In the genomic region with DNA sequence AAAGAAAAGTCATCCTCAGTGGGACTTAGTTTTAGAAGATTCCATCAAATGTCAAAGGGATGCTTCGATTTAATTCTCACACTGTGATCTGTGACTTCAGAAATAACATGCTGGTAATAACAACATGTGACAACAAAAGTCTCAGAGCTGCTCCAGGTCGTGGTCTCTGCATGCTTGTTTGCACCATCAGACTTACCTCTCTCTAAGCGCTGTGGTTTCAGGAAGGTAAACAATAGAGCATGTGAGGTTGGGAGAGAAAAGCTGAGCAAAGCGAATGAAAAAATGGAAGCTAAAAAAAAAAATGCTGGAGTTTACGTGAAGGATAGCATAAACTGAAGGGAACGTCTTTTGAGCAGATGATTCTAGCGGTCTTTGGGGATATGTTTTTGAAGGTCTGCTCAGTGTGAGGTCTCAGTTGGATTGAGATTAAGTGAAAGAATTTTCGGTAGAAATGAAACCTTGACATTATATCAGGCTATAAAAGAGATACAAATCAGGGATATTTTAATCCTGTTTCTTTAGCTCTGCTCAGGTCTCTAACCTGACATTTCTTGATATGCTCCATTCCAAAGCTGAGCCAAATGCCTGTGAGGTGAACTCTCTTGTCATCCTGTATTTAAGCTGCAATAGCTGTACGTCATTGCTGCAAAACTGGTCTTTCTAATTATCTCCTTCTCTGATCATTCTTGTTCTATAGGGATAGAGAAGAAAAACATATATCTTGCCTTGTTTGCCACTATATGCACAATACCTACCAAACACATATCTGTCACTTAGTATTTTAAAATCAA, we compare ENCODE assay signal across 26 cellular contexts.
"Had no signal": no experiment of that assay in that cellular context is flagged by ENCODE, and none has a peak within 500 bp of the region (broad histone marks: within the 10 kb centered on the region; RNA-seq: fewer than 3 reads in every experiment).

No MANE protein-coding gene starts in this region.

- H3K4me1 ChIP-seq: Peyer's patch, SJCRH30 had no signal

- H3K36me3 ChIP-seq: SJCRH30 had no signal

- H3K4me3 ChIP-seq: MG63, Peyer's patch, SJCRH30 had no signal

- H3K4me2 ChIP-seq: SK-N-SH had no signal

- H3K9me2 ChIP-seq: SK-N-SH had no signal

- DNase-seq: activated CD4-positive, alpha-beta memory T cell treated with anti-CD3 and anti-CD28 coated beads for 36 hours; activated CD4-positive, alpha-beta T cell treated with anti-CD3 and anti-CD28 coated beads, Interleukin-2, amount 10 ng/mL, durations not matched to agents 7 days and 5 days; activated CD4-positive, CD25-positive, alpha-beta regulatory T cell; activated CD8-positive, alpha-beta memory T cell treated with anti-CD3 and anti-CD28 coated beads for 24 hours; activated effector memory CD4-positive, alpha-beta T cell treated with anti-CD3 and anti-CD28 coated beads, Interleukin-2, amount 50 U/mL, for 16 hours; activated naive CD4-positive, alpha-beta T cell treated with Interleukin-2 at 50 U/mL for 16 hours; activated T-cell treated with anti-CD3 and anti-CD28 coated beads, Interleukin-2, amount 50 U/mL, for 4 hours; anterior cingulate cortex; MG63; MV-4-11; NCI-H1092 treated with DMSO at 0.1 percent for 48 hours; NCI-H1417 treated with DMSO at 0.1 percent for 48 hours; NCI-H1694 treated with DMSO at 0.1 percent for 48 hours; NCI-H2029 treated with DMSO at 0.1 percent for 48 hours; NCI-H345; NCI-H510A; NCI-H526 treated with DMSO at 0.1 percent for 48 hours; NK-92 treated with Interleukin-12 subunit alpha and Interleukin-12 subunit beta, amount 100 ng/mL, for 24 hours; Peyer's patch; Right ventricle myocardium superior; SJCRH30; SK-N-SH; T-helper 1 cell had no signal

- H3K27me3 ChIP-seq: MG63, Peyer's patch, SJCRH30 had no signal

- H3K9me3 ChIP-seq: SJCRH30 had no signal

- ATAC-seq: activated naive CD4-positive, alpha-beta T cell treated with anti-CD3 and anti-CD28 coated beads, Interleukin-2, amount 50 U/mL, for 72 hours; activated T-cell treated with anti-CD3 and anti-CD28 coated beads, Interleukin-2, amount 50 U/mL, for 4 hours had no signal

- H3K27ac ChIP-seq: Peyer's patch, RWPE1, SJCRH30, VCaP had no signal
